11 cellular contexts compared by ENCODE assay signal in the genomic region with DNA sequence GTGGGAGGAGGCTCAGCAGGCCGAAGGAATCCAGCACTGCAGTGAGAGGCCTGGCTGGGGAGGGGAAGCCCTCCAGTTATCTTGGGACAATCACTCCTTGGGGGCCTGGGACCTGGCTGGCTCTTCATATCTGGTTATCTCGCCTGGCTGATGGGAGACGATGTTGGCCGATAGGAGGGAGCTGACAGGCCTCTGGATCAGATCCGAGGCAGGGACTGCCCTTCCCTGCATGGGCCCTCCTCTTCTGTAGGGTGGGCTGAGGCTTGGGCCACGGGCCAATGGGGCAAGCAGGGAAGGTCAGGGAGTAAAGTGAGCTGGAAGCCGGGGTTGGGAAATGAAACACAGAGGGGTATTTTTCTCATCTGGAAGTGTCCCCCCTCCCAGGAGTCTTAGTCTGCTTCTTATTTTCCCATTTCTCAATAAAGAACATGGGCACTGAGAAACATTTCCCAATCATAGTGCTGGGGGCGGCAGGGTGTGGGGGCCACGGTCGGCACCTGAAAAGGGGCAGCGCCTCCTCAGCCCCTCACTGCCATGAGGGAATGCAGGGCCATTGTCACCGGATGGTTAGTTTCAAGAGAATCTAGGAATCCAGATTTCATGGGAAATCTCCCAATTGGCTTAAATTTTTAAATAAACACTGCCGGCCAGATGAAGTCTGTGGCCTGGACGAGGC. TPM values are rescaled to one million over a fixed set of nuclear protein-coding genes. Genes with fewer than 3 reads are reported as not detected.
DNase-seq lines count a peak whose midpoint lies in the region; ATAC-seq, FAIRE-seq and TF ChIP-seq lines count a peak whose summit lies in the region.
"Had no signal": no experiment of that assay in that cellular context is flagged by ENCODE, and none has a peak within 500 bp of the region (broad histone marks: within the 10 kb centered on the region; RNA-seq: fewer than 3 reads in every experiment).

No MANE protein-coding gene starts in this region.

- no peak overlapping the region for H3K4me3 ChIP-seq in HUES48 (ENCODE audit: low read depth, low read length)
- no peak overlapping the region for H3K4me3 ChIP-seq in brain microvascular endothelial cell (ENCODE audit: low read depth, low read length)
- no peak overlapping the region for H3K4me3 ChIP-seq in small intestine (ENCODE audit: low read depth in 1 of 2, low read length in 2 of 2)

- H3K27me3 ChIP-seq in HUES48 (ENCODE audit: control insufficient read depth, insufficient read depth, low read length) (no peaks in the 10 kb centered on the region), brain microvascular endothelial cell (replicated peaks) (no peaks in the 10 kb centered on the region), layer of hippocampus (ENCODE audit: control insufficient read depth, insufficient read depth, low read length) (no peaks in the 10 kb centered on the region), small intestine (ENCODE audit: control insufficient read depth in 2 of 2, insufficient read depth in 2 of 2, low read length in 2 of 2) (no peaks in the 10 kb centered on the region)

- H3K4me1 ChIP-seq in HUES48 (ENCODE audit: control insufficient read depth, insufficient read depth, low read length) (peaks cover 21% of the 10 kb centered on the region), small intestine (ENCODE audit: control insufficient read depth in 2 of 2, insufficient read depth in 1 of 2, low read depth in 1 of 2, low read length in 1 of 2) (peaks cover 0 to 3% of the 10 kb centered on the region in 2 donors)

- in situ Hi-C loops in brain microvascular endothelial cell (cut with HindIII; ENCODE audit: low pct_ligation_motif_present, low sequenced_read_pairs), result no loop called here

- CTCF ChIA-PET in activated naive CD4-positive, alpha-beta T cell treated with anti-CD3 and anti-CD28 coated beads for 36 hours (lab: Charles Lee), result interaction anchor here (0.6 kb wide), 1 partner anchor 906 kb away, joined by 4 read pairs; no protein-coding TSS in a partner anchor

- 66 to 84% (median 81%) methylated on average over 14 of the region's 14 CpGs for WGBS in small intestine, 3 donors

- no peak for TF ChIP-seq CTCF in brain microvascular endothelial cell (IDR thresholded peaks at IDR 0.05; ENCODE audit: low read depth, low read length, missing control alignments)

- no peak overlapping the region for H3K9ac ChIP-seq in HUES48 (ENCODE audit: low read depth, low read length)

- H3K9me3 ChIP-seq in HUES48 (ENCODE audit: control insufficient read depth, insufficient read depth, low read length) (no peaks in the 10 kb centered on the region), small intestine (ENCODE audit: control insufficient read depth, low read depth) (no peaks in the 10 kb centered on the region)

- peak overlapping the region; percentile 27 for H3K27ac ChIP-seq in HUES48 (ENCODE audit: low read depth, low read length)
- H3K27ac ChIP-seq in brain microvascular endothelial cell, result peak overlapping the region; percentile 86
- H3K27ac ChIP-seq in layer of hippocampus (ENCODE audit: low read depth, low read length), result peak overlapping the region; percentile 42
- H3K27ac ChIP-seq in small intestine (ENCODE audit: low read depth in 1 of 2, low read length in 1 of 2), result peak overlapping the region; percentile 45 to 77
- H3K27ac ChIP-seq: VCaP had no signal

- no peak overlapping the region for H3K27ac Mint-ChIP-seq in activated naive CD4-positive, alpha-beta T cell treated with anti-CD3 and anti-CD28 coated beads for 36 hours

- no peaks in the 10 kb centered on the region for H3K9me3 Mint-ChIP-seq in activated naive CD4-positive, alpha-beta T cell treated with anti-CD3 and anti-CD28 coated beads for 36 hours

- peaks cover 28% of the 10 kb centered on the region for H3K4me1 Mint-ChIP-seq in activated naive CD4-positive, alpha-beta T cell treated with anti-CD3 and anti-CD28 coated beads for 36 hours (ENCODE audit: low read depth)

- intact Hi-C loops in activated naive CD4-positive, alpha-beta T cell treated with anti-CD3 and anti-CD28 coated beads for 36 hours (cut with micrococcal nuclease), result no loop called here

- H3K4me3 Mint-ChIP-seq in activated naive CD4-positive, alpha-beta T cell treated with anti-CD3 and anti-CD28 coated beads for 36 hours, result no peak overlapping the region

- FAIRE-seq in small intestine (lab: Jason Lieb, UNC), result no peak

- H3K27me3 Mint-ChIP-seq in activated naive CD4-positive, alpha-beta T cell treated with anti-CD3 and anti-CD28 coated beads for 36 hours (ENCODE audit: low read depth), result no peaks in the 10 kb centered on the region

- no peak for DNase-seq in brain microvascular endothelial cell
- no peak for DNase-seq in small intestine
- no peak for DNase-seq in GDM1 (lab: John Stamatoyannopoulos, UW)
- DNase-seq in activated naive CD4-positive, alpha-beta T cell treated with anti-CD3 and anti-CD28 coated beads for 36 hours, result no peak
- DNase-seq in NCI-H82 treated with DMSO at 0.1 percent for 48 hours (lab: John Stamatoyannopoulos, UW; ENCODE audit: unreplicated experiment), result no peak
- DNase-seq: kidney glomerular epithelial cell, NCI-H345 had no signal

- no peak for ATAC-seq in GM18907 (IDR thresholded peaks at IDR 0.05; ENCODE audit: unreplicated experiment)

- H3K36me3 Mint-ChIP-seq in activated naive CD4-positive, alpha-beta T cell treated with anti-CD3 and anti-CD28 coated beads for 36 hours (ENCODE audit: low read depth), result peaks cover 6% of the 10 kb centered on the region

- H3K36me3 ChIP-seq in HUES48 (ENCODE audit: control insufficient read depth, insufficient read depth, low read length) (peaks cover 36% of the 10 kb centered on the region), brain microvascular endothelial cell (replicated peaks) (peaks cover 6% of the 10 kb centered on the region), small intestine (ENCODE audit: control insufficient read depth in 2 of 2, insufficient read depth in 2 of 2, low read length in 2 of 2) (peaks cover 0 to 14% of the 10 kb centered on the region in 2 donors)

RNA-seq across cellular contexts. Expression of gene MANBAL, which starts 25.3 kb away (rescaled TPM):
- polyA plus RNA-seq in small intestine, result 10 to 100 TPM; 49.2 to 70.0 (median 50.3) TPM
- 10 to 100 TPM in 1 of 2 experiments, 1 to 10 TPM in 1; 9.4 to 10.4 TPM for total RNA-seq in activated naive CD4-positive, alpha-beta T cell treated with anti-CD3 and anti-CD28 coated beads for 36 hours

RNA-seq across cellular contexts. Expression of gene SRC, which starts 31.2 kb away (rescaled TPM):
- 100 to 1,000 TPM in 1 of 3 donors, 10 to 100 TPM in 2; 70.8 to 107 (median 83.6) TPM for polyA plus RNA-seq in small intestine
- total RNA-seq in activated naive CD4-positive, alpha-beta T cell treated with anti-CD3 and anti-CD28 coated beads for 36 hours, result 1 to 10 TPM; 2.0 to 2.8 TPM

RNA-seq across cellular contexts. Expression of gene GHRH, which starts 53.1 kb away (rescaled TPM):
- polyA plus RNA-seq in small intestine, result not detected
- not detected for total RNA-seq in activated naive CD4-positive, alpha-beta T cell treated with anti-CD3 and anti-CD28 coated beads for 36 hours

Comparison
In these comparisons a context has a peak if more than half of its experiments do, and no peak if none do; other contexts are left out.
1. H3K27ac ChIP-seq: peak in every context shown above with its lines; median percentile 86 in brain microvascular endothelial cell; 61 in small intestine; 42 in layer of hippocampus; 27 in HUES48.